Comparison of ENCODE assay signal across 29 cellular contexts in genomic region chr19:2344381-2344870, GRCh38. TPM values are rescaled to one million over a fixed set of nuclear protein-coding genes. Genes with fewer than 3 reads are reported as not detected.
DNase-seq lines count a peak whose midpoint lies in the region; ATAC-seq, FAIRE-seq and TF ChIP-seq lines count a peak whose summit lies in the region.
"Had no signal": no experiment of that assay in that cellular context is flagged by ENCODE, and none has a peak within 500 bp of the region (broad histone marks: within the 10 kb centered on the region; RNA-seq: fewer than 3 reads in every experiment).

No MANE protein-coding gene starts in this region.

- DNase-seq in right cardiac atrium, result peak in 2 of 3 donors; percentile 30 to 48
- no peak for DNase-seq in heart right ventricle
- DNase-seq in kidney, result peak; percentile 77
- no peak for DNase-seq in GM13976 (ENCODE audit: low spot score)
- no peak for DNase-seq in SIG-M5 treated with dmso at 0.1 percent for 504 hours (lab: John Stamatoyannopoulos, UW; ENCODE audit: unreplicated experiment)
- DNase-seq: AML-193; C1 segment of cervical spinal cord; CD4-positive, alpha-beta memory T cell; COR-L47; DMS53; GOT3; Kasumi-1; NCI-H1105 treated with DMSO at 0.1 percent for 48 hours; NCI-H2029; NCI-H446 treated with DMSO at 0.1 percent for 48 hours; NCI-H526; NCI-H82; NK-92 treated with Interleukin-12 subunit alpha and Interleukin-12 subunit beta, amount 100 ng/mL, for 24 hours; PC-3; Right ventricle myocardium superior; SW 1271 had no signal

- H3K4me1 ChIP-seq in right cardiac atrium (ENCODE audit: control insufficient read depth, insufficient read depth, low read length) (no peaks in the 10 kb centered on the region), heart right ventricle (peaks cover 0 to 5% (median 0%) of the 10 kb centered on the region in 9 donors), HEK293 (ENCODE audit: control insufficient read depth, insufficient read depth, low read length) (no peaks in the 10 kb centered on the region), kidney (ENCODE audit: control insufficient read depth in 1 of 2, insufficient read depth in 1 of 2, low read depth in 1 of 2, low read length in 2 of 2) (no peaks in the 10 kb centered on the region)
- H3K4me1 ChIP-seq: HAP-1 had no signal

- in situ Hi-C loops in GM13976 (cut with MboI; ENCODE audit: low sequenced_read_pairs, unreplicated experiment), result no loop called here

- ATAC-seq in right cardiac atrium, result peak in 1 of 2 donors; percentile 10
- ATAC-seq in heart right ventricle, result no peak
- no peak for ATAC-seq in GM21390 (IDR thresholded peaks at IDR 0.05; ENCODE audit: unreplicated experiment)
- ATAC-seq: PC-3 had no signal

- no peak overlapping the region for H3K4me3 ChIP-seq in right cardiac atrium (ENCODE audit: low read length)
- no peak overlapping the region for H3K4me3 ChIP-seq in heart right ventricle
- no peak overlapping the region for H3K4me3 ChIP-seq in HEK293 (ENCODE audit: low read depth, low read length)
- H3K4me3 ChIP-seq in kidney (ENCODE audit: low read length in 2 of 2), result no peak overlapping the region
- H3K4me3 ChIP-seq: HAP-1 had no signal

- WGBS in right cardiac atrium, result 93% methylated on average over 24 of the region's 24 CpGs
- WGBS in heart right ventricle, 2 donors, result 93 to 96% methylated on average over 24 of the region's 24 CpGs

- H3K27ac ChIP-seq in right cardiac atrium (ENCODE audit: low read length), result no peak overlapping the region
- H3K27ac ChIP-seq in heart right ventricle, result no peak overlapping the region
- no peak overlapping the region for H3K27ac ChIP-seq in HEK293 (ENCODE audit: extremely low read depth, low read depth, low read length)
- H3K27ac ChIP-seq in kidney (ENCODE audit: low read depth in 2 of 2, low read length in 2 of 2), result no peak overlapping the region
- H3K27ac ChIP-seq: HL-60 had no signal

- POLR2A ChIA-PET in HEK293 (lab: Yijun Ruan, JAX), result no interaction called here

- intact Hi-C loops in right cardiac atrium (cut with DNase I) (no loop called here), heart right ventricle (cut with DNase I) (no loop called here), kidney (cut with DNase I) (no loop called here)

- TF ChIP-seq CTCF in heart right ventricle (IDR thresholded peaks at IDR 0.05), result no peak
- TF ChIP-seq CTCF in HEK293 (tag by site-specific recombination; IDR thresholded peaks at IDR 0.05), result no peak
- TF ChIP-seq CTCF in kidney (IDR thresholded peaks at IDR 0.05; ENCODE audit: borderline replicate concordance, extremely low read depth, insufficient read depth), result no peak
- TF ChIP-seq CTCF in GM13976 (IDR thresholded peaks at IDR 0.05; ENCODE audit: borderline replicate concordance, control extremely low read depth, extremely low read depth, insufficient read depth, missing control alignments), result no peak

- no peak for FAIRE-seq in kidney (lab: Jason Lieb, UNC)
- FAIRE-seq: A204.1 had no signal

- H3K27me3 ChIP-seq in right cardiac atrium (ENCODE audit: control insufficient read depth, insufficient read depth) (no peaks in the 10 kb centered on the region), heart right ventricle (no peaks in the 10 kb centered on the region)

- H3K9me3 ChIP-seq in right cardiac atrium (ENCODE audit: control insufficient read depth, low read length) (no peaks in the 10 kb centered on the region), heart right ventricle (no peaks in the 10 kb centered on the region), HEK293 (ENCODE audit: control insufficient read depth, insufficient read depth, low read depth, low read length) (no peaks in the 10 kb centered on the region), kidney (ENCODE audit: control insufficient read depth in 1 of 2, low read length in 2 of 2) (no peaks in the 10 kb centered on the region)
- H3K9me3 ChIP-seq: HAP-1 had no signal

- H3K36me3 ChIP-seq in heart right ventricle, result peaks cover 0 to 64% (median 17%) of the 10 kb centered on the region in 9 donors
- peaks cover 0 to 48% of the 10 kb centered on the region in 2 experiments; a peak in 2 of 3 replicates for H3K36me3 ChIP-seq in HEK293 (ENCODE audit: control insufficient read depth in 2 of 2, insufficient read depth in 1 of 2, low read length in 2 of 2)
- H3K36me3 ChIP-seq in kidney (ENCODE audit: control insufficient read depth in 1 of 2, insufficient read depth in 2 of 2, low read length in 2 of 2), result peaks cover 7 to 14% of the 10 kb centered on the region in 2 donors

- no peak overlapping the region for H3K9ac ChIP-seq in kidney (ENCODE audit: low read length in 2 of 2)

- CTCF ChIA-PET in HEK293 (lab: Yijun Ruan, JAX), result no interaction called here

TF ChIP-seq in HEK293, 187 proteins besides CTCF, POLR2A, EP300 and RAD21:
- TF ChIP-seq REST (tag by site-specific recombination; IDR thresholded peaks at IDR 0.05), result peak; percentile 81
- TF ChIP-seq MYNN (tag by site-specific recombination; IDR thresholded peaks at IDR 0.05; ENCODE audit: borderline replicate concordance), result no peak

RNA-seq across cellular contexts. Expression of gene TMPRSS9, which starts 15.6 kb away (rescaled TPM):
- total RNA-seq in right cardiac atrium (under 1 TPM in 2 of 4 donors, not detected in 2; 0.09 to 0.12 TPM), heart right ventricle (not detected), kidney (not detected)
- polyA plus RNA-seq in right cardiac atrium (not detected), heart right ventricle (under 1 TPM in 1 of 2 donors, not detected in 1; 0.01 TPM), kidney (ENCODE audit: insufficient read depth, low read depth, low replicate concordance) (not detected)
- total RNA-seq: CD4-positive, alpha-beta memory T cell; Daoy; M059J; PC-3; Right ventricle myocardium superior had no signal
- polyA plus RNA-seq: CD4-positive, alpha-beta memory T cell had no signal

RNA-seq across cellular contexts. Expression of gene SPPL2B, which starts 15.9 kb away (rescaled TPM):
- total RNA-seq in right cardiac atrium, result 10 to 100 TPM; 27.1 to 40.2 (median 31.8) TPM
- polyA plus RNA-seq in right cardiac atrium, result 28.1 TPM
- total RNA-seq in heart right ventricle, result 10 to 100 TPM; 18.7 to 34.1 (median 21.2) TPM
- polyA plus RNA-seq in heart right ventricle, result 10 to 100 TPM; 17.8 to 69.7 TPM
- 94.1 TPM for total RNA-seq in kidney
- 25.3 TPM for polyA plus RNA-seq in kidney (ENCODE audit: insufficient read depth, low read depth, low replicate concordance)

RNA-seq across cellular contexts. Expression of gene LSM7, which starts 16.0 kb away (rescaled TPM):
- total RNA-seq in right cardiac atrium, result 10 to 100 TPM; 33.0 to 49.9 (median 41.4) TPM
- polyA plus RNA-seq in right cardiac atrium, result 123 TPM
- total RNA-seq in heart right ventricle, result 10 to 100 TPM; 29.0 to 48.6 (median 35.2) TPM
- 100 to 1,000 TPM; 209 to 277 TPM for polyA plus RNA-seq in heart right ventricle
- 54.0 TPM for total RNA-seq in kidney
- polyA plus RNA-seq in kidney (ENCODE audit: insufficient read depth, low read depth, low replicate concordance), result 160 TPM

RNA-seq across cellular contexts. Expression of gene LINGO3, which starts 36.5 kb away (rescaled TPM):
- total RNA-seq in right cardiac atrium, result not detected
- polyA plus RNA-seq in right cardiac atrium, result not detected
- not detected for total RNA-seq in heart right ventricle
- not detected for polyA plus RNA-seq in heart right ventricle
- total RNA-seq in kidney, result 0.09 TPM
- polyA plus RNA-seq in kidney (ENCODE audit: insufficient read depth, low read depth, low replicate concordance), result not detected
- total RNA-seq: G401, M059J, PC-3, Right ventricle myocardium superior had no signal

Comparison
In these comparisons a context has a peak if more than half of its experiments do, and no peak if none do; other contexts are left out.
1. DNase-seq: peak in right cardiac atrium (2 of 3) and kidney (single experiment); none in heart right ventricle (0 of 2), GM13976 (single experiment) and SIG-M5 treated with dmso at 0.1 percent for 504 hours (single experiment).